1 cellular context compared by ENCODE assay signal in genomic region chr1:193104496-193104905, GRCh38.
TF ChIP-seq lines count a peak whose summit lies in the region.

No MANE protein-coding gene starts in this region.

TF ChIP-seq in GM23338, 12 proteins besides CTCF, POLR2A, EP300 and RAD21 (continued from another document):
- no peak for TF ChIP-seq ZNF462 (CRISPR knock-in tag; IDR thresholded peaks at IDR 0.05)
- no peak for TF ChIP-seq EZH2 (IDR thresholded peaks at IDR 0.05; ENCODE audit: low read depth, unreplicated experiment)
- no peak for TF ChIP-seq REST (IDR thresholded peaks at IDR 0.05; ENCODE audit: unreplicated experiment)
